In genomic region chr5:177085985-177086917, GRCh38 we compare ENCODE assay signal across 7 cellular contexts. TPM values are rescaled to one million over a fixed set of nuclear protein-coding genes. Genes with fewer than 3 reads are reported as not detected.
DNase-seq lines count a peak whose midpoint lies in the region; ATAC-seq and TF ChIP-seq lines count a peak whose summit lies in the region.

FGFR4 (plus strand) TSS chr5:177086915; CDS start chr5:177089603, 2,688 bp downstream.

- ATAC-seq in HG02798 (IDR thresholded peaks at IDR 0.05; ENCODE audit: poor library complexity, unreplicated experiment): peak; percentile 50
- peak; percentile 79 for ATAC-seq in activated CD8-positive, alpha-beta T cell treated with anti-CD3 and anti-CD28 coated beads for 36 hours
- ATAC-seq in naive thymus-derived CD8-positive, alpha-beta T cell: peak; percentile 69 to 73
- ATAC-seq in stimulated activated naive CD8-positive, alpha-beta T cell treated with anti-CD3 and anti-CD28 coated beads, Interleukin-15, Interleukin-2, amounts not matched to agents 100 U/mL and 50 U/mL, for 24 hours: peak; percentile 64

- no peaks in the 10 kb centered on the region for H3K9me3 Mint-ChIP-seq in activated CD8-positive, alpha-beta T cell treated with anti-CD3 and anti-CD28 coated beads for 36 hours
- H3K9me3 Mint-ChIP-seq in naive thymus-derived CD8-positive, alpha-beta T cell: no peaks in the 10 kb centered on the region

- CTCF ChIA-PET in activated CD8-positive, alpha-beta T cell treated with anti-CD3 and anti-CD28 coated beads for 36 hours (lab: Charles Lee): interaction anchor here (0.7 to 3.3 kb wide), 7 partner anchors 8 to 224 kb away, joined by 3 to 44 read pairs (median 4); no protein-coding TSS in a partner anchor

- H3K4me3 Mint-ChIP-seq in activated CD8-positive, alpha-beta T cell treated with anti-CD3 and anti-CD28 coated beads for 36 hours: peak within 1 kb of the TSS; percentile 22
- peak within 1 kb of the TSS; percentile 62 to 93 (median 76) for H3K4me3 Mint-ChIP-seq in naive thymus-derived CD8-positive, alpha-beta T cell

- intact Hi-C loops in activated CD8-positive, alpha-beta T cell treated with anti-CD3 and anti-CD28 coated beads for 36 hours (cut with micrococcal nuclease): no loop called here

- in situ Hi-C loops in GM13977 (cut with MboI; ENCODE audit: low pct_unique_long_range_greater_than_20kb, low sequenced_read_pairs, unreplicated experiment): no loop called here

- DNase-seq in GM13977 (ENCODE audit: low spot score) (peak; percentile 94), NCI-H446 (lab: John Stamatoyannopoulos, UW) (peak; percentile 11 to 82), epithelial cell of esophagus (ENCODE audit: low read depth) (peak; percentile 81)
- peak; percentile 64 for DNase-seq in activated CD8-positive, alpha-beta T cell treated with anti-CD3 and anti-CD28 coated beads for 36 hours
- peak in 7 of 10 donors; percentile 30 to 77 (median 58) for DNase-seq in naive thymus-derived CD8-positive, alpha-beta T cell
- DNase-seq in stimulated activated naive CD8-positive, alpha-beta T cell treated with anti-CD3 and anti-CD28 coated beads, Interleukin-15, Interleukin-2, amounts not matched to agents 100 U/mL and 50 U/mL, for 24 hours: peak; percentile 70

- H3K4me1 Mint-ChIP-seq in activated CD8-positive, alpha-beta T cell treated with anti-CD3 and anti-CD28 coated beads for 36 hours (ENCODE audit: low read depth): peaks cover 3% of the 10 kb centered on the region
- H3K4me1 Mint-ChIP-seq in naive thymus-derived CD8-positive, alpha-beta T cell: peaks cover 9 to 15% (median 11%) of the 10 kb centered on the region in 4 donors

- H3K27me3 Mint-ChIP-seq in activated CD8-positive, alpha-beta T cell treated with anti-CD3 and anti-CD28 coated beads for 36 hours: peaks cover 15% of the 10 kb centered on the region
- H3K27me3 Mint-ChIP-seq in naive thymus-derived CD8-positive, alpha-beta T cell: peaks cover 2 to 20% (median 10%) of the 10 kb centered on the region in 5 donors

- peak within 1 kb of the TSS; percentile 20 for H3K4me3 ChIP-seq in epithelial cell of esophagus (ENCODE audit: low read length)

- no peak for TF ChIP-seq CTCF in GM13977 (IDR thresholded peaks at IDR 0.05; ENCODE audit: extremely low read depth, insufficient read depth, missing control alignments)
- TF ChIP-seq CTCF in activated CD8-positive, alpha-beta T cell treated with anti-CD3 and anti-CD28 coated beads for 36 hours (IDR thresholded peaks at IDR 0.05): no peak
- TF ChIP-seq CTCF in epithelial cell of esophagus (IDR thresholded peaks at IDR 0.05; ENCODE audit: insufficient read depth, low read depth, low read length, missing control alignments): no peak

- H3K36me3 Mint-ChIP-seq in activated CD8-positive, alpha-beta T cell treated with anti-CD3 and anti-CD28 coated beads for 36 hours (ENCODE audit: low read depth): no peaks in the 10 kb centered on the region
- H3K36me3 Mint-ChIP-seq in naive thymus-derived CD8-positive, alpha-beta T cell: no peaks in the 10 kb centered on the region

- H3K27ac Mint-ChIP-seq in activated CD8-positive, alpha-beta T cell treated with anti-CD3 and anti-CD28 coated beads for 36 hours: no peak within 1 kb of the TSS
- peak within 1 kb of the TSS in 6 of 10 donors; percentile 13 to 95 (median 32) for H3K27ac Mint-ChIP-seq in naive thymus-derived CD8-positive, alpha-beta T cell

- POLR2A ChIA-PET in activated CD8-positive, alpha-beta T cell treated with anti-CD3 and anti-CD28 coated beads for 36 hours (lab: Charles Lee): interaction anchor here (0.8 to 1.0 kb wide), 2 partner anchors 12 to 621 kb away, joined by 3 read pairs; no protein-coding TSS in a partner anchor
- POLR2A ChIA-PET in naive thymus-derived CD8-positive, alpha-beta T cell (lab: Charles Lee): interaction anchor here (1.5 kb wide), 1 partner anchor 15 kb away, joined by 5 read pairs; no protein-coding TSS in a partner anchor

RNA-seq across cellular contexts. Expression of gene FGFR4, which starts in this region (rescaled TPM):
- total RNA-seq in activated CD8-positive, alpha-beta T cell treated with anti-CD3 and anti-CD28 coated beads for 36 hours: 1 to 10 TPM; 1.3 to 2.2 TPM
- total RNA-seq in naive thymus-derived CD8-positive, alpha-beta T cell: 1 to 10 TPM; 1.8 to 3.0 TPM
- polyA plus RNA-seq in naive thymus-derived CD8-positive, alpha-beta T cell: under 1 TPM in 2 of 3 donors, not detected in 1; 0.23 to 0.76 TPM

Comparison
In these comparisons a context has a peak if more than half of its experiments do, and no peak if none do; other contexts are left out.
1. Peak in every context shown above with its lines: DNase-seq, ATAC-seq and H3K4me3 ChIP-seq.